Comparison of ENCODE assay signal across 29 cellular contexts in the genomic region with DNA sequence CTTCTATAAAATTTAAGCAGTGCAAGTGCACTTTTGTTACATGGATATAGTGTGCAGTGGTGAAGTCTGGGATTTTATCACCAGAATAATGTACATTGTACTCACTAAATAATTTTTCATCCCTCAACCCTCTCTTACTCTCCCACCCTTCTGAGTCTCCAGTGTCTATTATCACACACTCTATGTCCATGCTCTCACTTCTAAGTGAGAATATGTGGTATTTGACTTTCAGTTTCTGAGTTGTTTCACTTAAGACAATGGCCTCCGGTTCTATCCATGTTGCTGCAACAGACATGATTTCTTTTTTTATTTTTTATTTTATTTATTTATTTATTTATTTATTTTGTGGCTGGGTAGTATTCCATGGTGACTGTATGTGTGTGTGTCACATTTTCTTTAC.
"Had no signal": no experiment of that assay in that cellular context is flagged by ENCODE, and none has a peak within 500 bp of the region (broad histone marks: within the 10 kb centered on the region; RNA-seq: fewer than 3 reads in every experiment).

No MANE protein-coding gene starts in this region.

- ATAC-seq: natural killer cell; psoas muscle; right cardiac atrium; right lobe of liver; stimulated activated effector memory CD8-positive, alpha-beta T cell treated with anti-CD3 and anti-CD28 coated beads, Interleukin-12 subunit alpha, Interleukin-12 subunit beta, amount 100 ng/mL, for 72 hours; stimulated activated naive B cell treated with anti-CD40 and anti-IgM and Interleukin-4, amounts not matched to agents 10 μg/mL and 1 μg/mL and 100 μg/mL, for 72 hours had no signal

- H3K79me2 ChIP-seq: parathyroid adenoma had no signal

- H3K9ac ChIP-seq: neural progenitor cell, parathyroid adenoma had no signal

- H3K36me3 Mint-ChIP-seq: natural killer cell; neural progenitor cell; stimulated activated effector memory CD8-positive, alpha-beta T cell treated with anti-CD3 and anti-CD28 coated beads, Interleukin-12 subunit alpha, Interleukin-12 subunit beta, amount 100 ng/mL, for 72 hours; stimulated activated naive B cell treated with anti-CD40 and anti-IgM and Interleukin-4, amounts not matched to agents 10 μg/mL and 1 μg/mL and 100 μg/mL, for 72 hours had no signal

- H3K4me3 ChIP-seq: neural progenitor cell, ovary, psoas muscle, right lobe of liver, sigmoid colon, stomach, thoracic aorta, thyroid gland, tibial nerve, upper lobe of left lung, vagina had no signal

- H3K27me3 Mint-ChIP-seq: progenitor cell of endocrine pancreas; stimulated activated naive B cell treated with anti-CD40 and anti-IgM and Interleukin-4, amounts not matched to agents 10 μg/mL and 1 μg/mL and 100 μg/mL, for 72 hours; stimulated activated naive CD8-positive, alpha-beta T cell treated with anti-CD3 and anti-CD28 coated beads, Interleukin-15, Interleukin-2, amounts not matched to agents 100 ng/mL and 50 ng/mL, for 24 hours had no signal

- H3K4me2 ChIP-seq: neural progenitor cell had no signal

- FAIRE-seq: small intestine, urothelium cell line had no signal

- H3K27ac Mint-ChIP-seq: natural killer cell; nephron; neural progenitor cell; progenitor cell of endocrine pancreas; stimulated activated effector memory CD8-positive, alpha-beta T cell treated with anti-CD3 and anti-CD28 coated beads, Interleukin-12 subunit alpha, Interleukin-12 subunit beta, amount 100 ng/mL, for 72 hours; stimulated activated naive B cell treated with anti-CD40 and anti-IgM and Interleukin-4, amounts not matched to agents 10 μg/mL and 1 μg/mL and 100 μg/mL, for 72 hours; stimulated activated naive CD8-positive, alpha-beta T cell treated with anti-CD3 and anti-CD28 coated beads, Interleukin-15, Interleukin-2, amounts not matched to agents 100 ng/mL and 50 ng/mL, for 24 hours had no signal

- H3K4me1 Mint-ChIP-seq: natural killer cell; stimulated activated effector memory CD8-positive, alpha-beta T cell treated with anti-CD3 and anti-CD28 coated beads, Interleukin-12 subunit alpha, Interleukin-12 subunit beta, amount 100 ng/mL, for 72 hours; stimulated activated naive B cell treated with anti-CD40 and anti-IgM and Interleukin-4, amounts not matched to agents 10 μg/mL and 1 μg/mL and 100 μg/mL, for 72 hours had no signal

- DNase-seq: natural killer cell; occipital lobe; ovary; posterior cingulate gyrus; psoas muscle; right cardiac atrium; right lobe of liver; sigmoid colon; small intestine; stimulated activated CD4-positive, alpha-beta T cell treated with anti-CD3 and anti-CD28 coated beads, Interleukin-15, amount 100 ng/mL, for 24 hours; stimulated activated CD4-positive, alpha-beta T cell treated with anti-CD3 and anti-CD28 coated beads, Interleukin-2, amount 100 ng/mL, for 24 hours; stimulated activated CD4-positive, alpha-beta T cell treated with anti-CD3 and anti-CD28 coated beads, Interleukin-2, amount 100 ng/mL, for 48 hours; stimulated activated CD4-positive, alpha-beta T cell treated with anti-CD3 and anti-CD28 coated beads, Interleukin-4, amount 100 ng/mL, for 24 hours; stimulated activated naive B cell treated with anti-CD40 and anti-IgM and Interleukin-4, amounts not matched to agents 10 μg/mL and 1 μg/mL and 100 μg/mL, for 72 hours; stimulated activated naive CD4-positive, alpha-beta T cell treated with Interleukin-2 at 50 U/mL for 16 hours; stomach; thyroid gland; trophoblast cell; upper lobe of left lung had no signal

- H3K36me3 ChIP-seq: neural progenitor cell, ovary, right lobe of liver, sigmoid colon, stomach, thoracic aorta, thyroid gland, tibial nerve, upper lobe of left lung, vagina had no signal

- H3K4me1 ChIP-seq: psoas muscle, right lobe of liver, thyroid gland, upper lobe of left lung, vagina had no signal

- H3K9me3 ChIP-seq: ovary, psoas muscle, right lobe of liver, sigmoid colon, stomach, thoracic aorta, thyroid gland, tibial nerve, upper lobe of left lung, vagina had no signal

- H3K9me3 Mint-ChIP-seq: nephron, neural progenitor cell had no signal

- H3K27ac ChIP-seq: neural progenitor cell, ovary, parathyroid adenoma, psoas muscle, right lobe of liver, sigmoid colon, stomach, thoracic aorta, thyroid gland, tibial nerve, upper lobe of left lung, vagina had no signal

- H3K4me3 Mint-ChIP-seq: natural killer cell; nephron; neural progenitor cell; stimulated activated effector memory CD8-positive, alpha-beta T cell treated with anti-CD3 and anti-CD28 coated beads, Interleukin-12 subunit alpha, Interleukin-12 subunit beta, amount 100 ng/mL, for 72 hours; stimulated activated naive B cell treated with anti-CD40 and anti-IgM and Interleukin-4, amounts not matched to agents 10 μg/mL and 1 μg/mL and 100 μg/mL, for 72 hours; stimulated activated naive CD8-positive, alpha-beta T cell treated with anti-CD3 and anti-CD28 coated beads, Interleukin-15, Interleukin-2, amounts not matched to agents 100 ng/mL and 50 ng/mL, for 24 hours had no signal

- H3K27me3 ChIP-seq: neural progenitor cell, ovary, right lobe of liver, sigmoid colon, stomach, thyroid gland, tibial nerve, upper lobe of left lung, vagina had no signal

- H2AFZ ChIP-seq: neural progenitor cell, parathyroid adenoma had no signal
